Comparison of ENCODE assay signal across 20 cellular contexts in the genomic region with DNA sequence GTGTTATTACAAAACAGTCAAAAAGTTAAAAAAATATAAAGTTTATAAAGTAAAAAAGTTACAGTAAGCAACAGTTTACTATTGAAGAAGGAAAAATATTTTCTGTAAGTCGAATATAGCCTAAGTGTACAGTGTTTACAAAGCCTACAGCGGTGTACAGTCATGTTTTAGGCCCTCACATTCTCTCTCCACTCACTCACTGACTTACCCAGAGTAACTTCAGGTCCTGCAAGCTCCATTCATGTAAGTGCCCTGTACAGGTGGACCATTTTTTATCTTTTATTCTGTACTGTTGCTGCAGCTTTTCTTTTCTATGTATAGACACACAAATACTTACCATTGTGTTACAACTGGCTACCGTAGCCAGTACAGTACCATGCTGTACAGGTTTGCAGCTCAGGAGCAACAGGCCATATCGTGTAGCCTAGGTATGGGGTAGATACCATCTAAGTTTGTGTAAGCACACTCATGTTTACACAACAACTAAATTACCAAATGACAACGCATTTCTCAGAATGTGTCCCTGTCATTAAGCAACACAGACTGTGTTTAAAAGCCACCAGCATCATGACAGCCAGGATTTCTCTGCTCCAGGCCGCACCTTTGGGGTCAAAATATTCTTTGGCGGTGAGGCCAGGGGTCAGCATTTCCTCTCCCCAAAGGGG.
DNase-seq lines count a peak whose midpoint lies in the region; TF ChIP-seq lines count a peak whose summit lies in the region.
"Had no signal": no experiment of that assay in that cellular context is flagged by ENCODE, and none has a peak within 500 bp of the region (broad histone marks: within the 10 kb centered on the region; RNA-seq: fewer than 3 reads in every experiment).

No MANE protein-coding gene starts in this region.

- peaks cover 62% of the 10 kb centered on the region for H3K4me1 ChIP-seq in PC-9 (replicated peaks; ENCODE audit: insufficient read depth)
- H3K4me1 ChIP-seq in smooth muscle cell (ENCODE audit: low read depth) = no peaks in the 10 kb centered on the region
- peaks cover 0 to 44% (median 27%) of the 10 kb centered on the region in 4 donors for H3K4me1 ChIP-seq in sigmoid colon
- H3K4me1 ChIP-seq: HAP-1 had no signal

- H3K9me2 ChIP-seq in PC-9 (ENCODE audit: insufficient read depth) = no peaks in the 10 kb centered on the region

- H3K4me2 ChIP-seq in PC-9 (peak overlapping the region; percentile 53), smooth muscle cell (no peak overlapping the region)

- H3K27me3 ChIP-seq in PC-9 (ENCODE audit: insufficient read depth, low read depth) (no peaks in the 10 kb centered on the region), smooth muscle cell (ENCODE audit: low read depth) (no peaks in the 10 kb centered on the region), sigmoid colon (no peaks in the 10 kb centered on the region)

- peaks cover 2% of the 10 kb centered on the region; the same call in 1 of the 2 replicates for H3K36me3 ChIP-seq in PC-9 (ENCODE audit: low read depth)
- no peaks in the 10 kb centered on the region for H3K36me3 ChIP-seq in smooth muscle cell (ENCODE audit: low read depth)
- H3K36me3 ChIP-seq in sigmoid colon = peaks cover 0 to 10% (median 1%) of the 10 kb centered on the region in 4 donors

- H3K27ac ChIP-seq in 22Rv1 = peak overlapping the region; percentile 73
- H3K27ac ChIP-seq in PC-9 = peak overlapping the region; percentile 77
- H3K27ac ChIP-seq in smooth muscle cell (ENCODE audit: low read depth) = peak overlapping the region; percentile 24
- H3K27ac ChIP-seq in sigmoid colon = peak overlapping the region in 1 of 4 donors; percentile 56
- H3K27ac ChIP-seq: HL-60 had no signal

- H4K20me1 ChIP-seq in PC-9 (ENCODE audit: insufficient read depth) (no peaks in the 10 kb centered on the region), smooth muscle cell (ENCODE audit: low read depth) (peaks cover 53% of the 10 kb centered on the region)

- H3K79me2 ChIP-seq in PC-9 (ENCODE audit: low read depth) = peaks cover 40% of the 10 kb centered on the region
- H3K79me2 ChIP-seq in smooth muscle cell (ENCODE audit: low read depth) = peaks cover 7% of the 10 kb centered on the region

- CTCF ChIA-PET in PC-9 (lab: Charles Lee) = interaction anchor here (1.0 kb wide), 1 partner anchor 30 kb away, joined by 3 read pairs; no protein-coding TSS in a partner anchor

- DNase-seq in PC-9 (peak in 1 of 2 experiments; percentile 81), epithelial cell of esophagus (ENCODE audit: low read depth) (peak; percentile 27), smooth muscle cell (lab: John Stamatoyannopoulos, UW; ENCODE audit: unreplicated experiment) (no peak), C1 segment of cervical spinal cord (lab: John Stamatoyannopoulos, UW) (no peak), sigmoid colon (no peak), cardiac septum (ENCODE audit: low spot score) (no peak)
- DNase-seq: AML-193, DMS53, GDM1, KG1, NCI-H1092, NCI-H146, NCI-H2029, NCI-H226, NCI-H524 treated with DMSO at 0.1 percent for 48 hours, NCI-H82, Right ventricle myocardium superior had no signal

- BruUV-seq in PC-9 (replicated peaks; lab: Mats Ljungman, UMichigan) = no TSS peak

- H3F3A ChIP-seq in PC-9 (ENCODE audit: insufficient read depth, low read depth) (peaks cover 47% of the 10 kb centered on the region), smooth muscle cell (ENCODE audit: low read depth) (no peaks in the 10 kb centered on the region)

- H3K9ac ChIP-seq in smooth muscle cell (ENCODE audit: low read depth) = no peak overlapping the region

- TF ChIP-seq POLR2A in sigmoid colon (IDR thresholded peaks at IDR 0.05) = no peak

- intact Hi-C loops in PC-9 (cut with micrococcal nuclease; ENCODE audit: unreplicated experiment) = no loop called here
- intact Hi-C loops in sigmoid colon (cut with DNase I) = no loop called here
- intact Hi-C loops in cardiac septum (cut with DNase I) = no loop called here

- no peak for TF ChIP-seq EP300 in sigmoid colon (IDR thresholded peaks at IDR 0.05)

- H3K4me3 ChIP-seq in PC-9 = no peak overlapping the region
- H3K4me3 ChIP-seq in epithelial cell of esophagus (ENCODE audit: low read length) = no peak overlapping the region
- H3K4me3 ChIP-seq in smooth muscle cell = no peak overlapping the region
- H3K4me3 ChIP-seq in sigmoid colon = no peak overlapping the region
- H3K4me3 ChIP-seq: HAP-1 had no signal

- POLR2A ChIA-PET in PC-9 (lab: Charles Lee; ENCODE audit: unreplicated experiment) = no interaction called here

- no peak overlapping the region for H2AFZ ChIP-seq in PC-9
- H2AFZ ChIP-seq in smooth muscle cell (ENCODE audit: low read depth) = no peak overlapping the region

- H3K9me3 ChIP-seq in PC-9 (ENCODE audit: insufficient read depth, low read depth) (no peaks in the 10 kb centered on the region), smooth muscle cell (replicated peaks; ENCODE audit: low read depth) (no peaks in the 10 kb centered on the region), sigmoid colon (no peaks in the 10 kb centered on the region)
- H3K9me3 ChIP-seq: HAP-1 had no signal

- TF ChIP-seq CTCF in 22Rv1 (IDR thresholded peaks at IDR 0.05) (no peak), PC-9 (conservative IDR thresholded peaks at IDR 0.05) (no peak), epithelial cell of esophagus (IDR thresholded peaks at IDR 0.05; ENCODE audit: insufficient read depth, low read depth, low read length, missing control alignments) (no peak), smooth muscle cell (IDR thresholded peaks at IDR 0.05; ENCODE audit: borderline replicate concordance, insufficient read depth, poor library complexity, severe bottlenecking) (no peak), sigmoid colon (IDR thresholded peaks at IDR 0.05) (no peak)

- WGBS in smooth muscle cell (ENCODE audit: low lambda C conversion rate) = 75% methylated on average over 7 of the region's 7 CpGs
- 80 to 91% methylated on average over 7 of the region's 7 CpGs for WGBS in sigmoid colon, 2 donors
